Comparison of ENCODE assay signal across 16 cellular contexts in the genomic region with DNA sequence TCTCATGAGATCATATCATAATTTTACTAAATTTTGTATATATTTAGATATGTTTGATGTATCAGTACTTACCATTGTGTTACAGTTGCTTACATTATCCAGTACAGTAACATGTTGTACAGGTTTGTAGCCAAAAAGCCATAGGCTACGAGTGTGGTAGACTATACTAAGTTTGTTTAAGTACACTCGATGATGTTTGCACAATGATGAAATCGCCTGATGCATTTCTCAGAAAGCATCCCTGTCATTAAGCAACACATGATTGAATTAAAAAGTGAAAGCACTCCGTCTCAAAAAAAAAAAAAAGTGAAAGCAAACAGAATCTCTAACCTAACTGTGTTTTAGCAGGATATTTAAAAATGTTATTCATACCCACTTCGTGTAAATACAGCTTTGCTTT.
DNase-seq lines count a peak whose midpoint lies in the region; ATAC-seq, FAIRE-seq and TF ChIP-seq lines count a peak whose summit lies in the region.
"Had no signal": no experiment of that assay in that cellular context is flagged by ENCODE, and none has a peak within 500 bp of the region (broad histone marks: within the 10 kb centered on the region; RNA-seq: fewer than 3 reads in every experiment).

No MANE protein-coding gene starts in this region.

- no peak overlapping the region for H3K27ac ChIP-seq in HepG2 (ENCODE audit: extremely low read length, insufficient read depth, low read length)
- H3K27ac ChIP-seq: Peyer's patch, SJCRH30 had no signal

- BruUV-seq in HepG2 (replicated peaks; lab: Mats Ljungman, UMichigan), result no TSS peak

- no peaks in the 10 kb centered on the region for H3K79me2 ChIP-seq in HepG2 (ENCODE audit: insufficient read depth, low read length)

- no peak for FAIRE-seq in HepG2 (lab: Jason Lieb, UNC)

- H3K36me3 ChIP-seq in HepG2 (replicated peaks in 1 of 2; ENCODE audit: control insufficient read depth in 1 of 2, insufficient read depth in 2 of 2, low read length in 2 of 2) (no peaks in the 10 kb centered on the region), H7 (replicated peaks; ENCODE audit: control insufficient read depth, insufficient read depth, low read length) (no peaks in the 10 kb centered on the region)
- H3K36me3 ChIP-seq: BE2C, HAP-1, Peyer's patch, SJCRH30 had no signal

- no peak for ATAC-seq in HepG2

- H3K4me1 ChIP-seq in HepG2 (ENCODE audit: insufficient read depth, low read length), result no peaks in the 10 kb centered on the region
- H3K4me1 ChIP-seq: BE2C, HAP-1, Peyer's patch, SJCRH30 had no signal

- H2AFZ ChIP-seq in HepG2 (ENCODE audit: low read length), result no peak overlapping the region

- intact Hi-C loops in HepG2 (cut with micrococcal nuclease; ENCODE audit: unreplicated experiment), result no loop called here

- TF ChIP-seq CTCF in LNCaP clone FGC (IDR thresholded peaks at IDR 0.05; ENCODE audit: control insufficient read depth, extremely low read depth, insufficient read depth) (no peak), HepG2 (CRISPR knock-in tag; IDR thresholded peaks at IDR 0.05) (no peak)

- in situ Hi-C loops in HepG2 (cut with HindIII; ENCODE audit: extremely low pct_ligation_motif_present, low pct_unique_long_range_greater_than_20kb), result no loop called here

- DNase-seq in LNCaP clone FGC (ENCODE audit: low read depth) (peak; percentile 13), NCI-H345 treated with DMSO at 0.1 percent for 48 hours (lab: John Stamatoyannopoulos, UW; ENCODE audit: unreplicated experiment) (peak; percentile 84), SHP77 (lab: John Stamatoyannopoulos, UW) (peak; percentile 4 to 33), HepG2 (ENCODE audit: low spot score) (no peak), H7 (no peak), NCI-H1092 treated with DMSO at 0.1 percent for 48 hours (lab: John Stamatoyannopoulos, UW) (no peak), COLO829 (ENCODE audit: low spot score) (no peak)
- DNase-seq: BE2C; CD4-positive, alpha-beta memory T cell; IMR-90; MV-4-11; NCI-H1694; NCI-H2107; Peyer's patch; SJCRH30 had no signal

- H3K4me2 ChIP-seq in HepG2 (ENCODE audit: low read depth, low read length), result no peak overlapping the region

- H4K20me1 ChIP-seq in HepG2 (ENCODE audit: insufficient read depth, low read length), result no peaks in the 10 kb centered on the region

- no peak overlapping the region for H3K4me3 ChIP-seq in LNCaP clone FGC (ENCODE audit: low read depth, low read length)
- no peak overlapping the region for H3K4me3 ChIP-seq in HepG2 (replicated peaks in 1 of 3; ENCODE audit: insufficient read depth in 1 of 3, low read depth in 2 of 3, low read length in 3 of 3)
- no peak overlapping the region for H3K4me3 ChIP-seq in H7 (ENCODE audit: insufficient read depth, low read depth, low read length)
- H3K4me3 ChIP-seq: HAP-1, Peyer's patch, SJCRH30 had no signal

- POLR2A ChIA-PET in HepG2 (lab: Yijun Ruan, JAX), result no interaction called here

- WGBS in HepG2 (ENCODE audit: low lambda C conversion rate), result under 1% methylated on average over 5 of the region's 5 CpGs

- CTCF ChIA-PET in HepG2 (lab: Yijun Ruan, JAX; ENCODE audit: low intra/inter-chr PET ratio, low total read pairs), result no interaction called here

- TF ChIP-seq POLR2A in HepG2 (IDR thresholded peaks at IDR 0.05; ENCODE audit: insufficient read depth in 1 of 2, low read depth in 2 of 2, low read length in 2 of 2), result no peak

- TF ChIP-seq RAD21 in HepG2 (CRISPR knock-in tag; IDR thresholded peaks at IDR 0.05), result no peak

- H3K27me3 ChIP-seq in HepG2 (ENCODE audit: control insufficient read depth in 1 of 2, insufficient read depth in 2 of 2, low read length in 2 of 2) (no peaks in the 10 kb centered on the region), H7 (ENCODE audit: control insufficient read depth, insufficient read depth, low read length) (no peaks in the 10 kb centered on the region)
- H3K27me3 ChIP-seq: BE2C, Peyer's patch, SJCRH30 had no signal

- 0 out of 2 replicates have a peak, but pooled peaks cover 2% of the 10 kb centered on the region for H3K9me3 ChIP-seq in HepG2 (ENCODE audit: low read length)
- H3K9me3 ChIP-seq: BE2C, HAP-1, Peyer's patch, SJCRH30 had no signal

- TF ChIP-seq EP300 in HepG2 (IDR thresholded peaks at IDR 0.05; ENCODE audit: low read depth in 2 of 2, low read length in 2 of 2) (no peak), HepG2 (CRISPR knock-in tag; IDR thresholded peaks at IDR 0.05; ENCODE audit: borderline replicate concordance) (no peak)

- no peak overlapping the region for H3K9ac ChIP-seq in HepG2 (ENCODE audit: insufficient read depth, low read depth, low read length)

TF ChIP-seq in HepG2, 621 proteins besides CTCF, POLR2A, EP300 and RAD21:
- TF ChIP-seq NR2F2 (IDR thresholded peaks at IDR 0.05; ENCODE audit: borderline replicate concordance, low read depth) (no peak), CEBPB (IDR thresholded peaks at IDR 0.05; ENCODE audit: borderline replicate concordance, low read depth, low read length) (peak; percentile 72)
- TF ChIP-seq, protein P1, sequence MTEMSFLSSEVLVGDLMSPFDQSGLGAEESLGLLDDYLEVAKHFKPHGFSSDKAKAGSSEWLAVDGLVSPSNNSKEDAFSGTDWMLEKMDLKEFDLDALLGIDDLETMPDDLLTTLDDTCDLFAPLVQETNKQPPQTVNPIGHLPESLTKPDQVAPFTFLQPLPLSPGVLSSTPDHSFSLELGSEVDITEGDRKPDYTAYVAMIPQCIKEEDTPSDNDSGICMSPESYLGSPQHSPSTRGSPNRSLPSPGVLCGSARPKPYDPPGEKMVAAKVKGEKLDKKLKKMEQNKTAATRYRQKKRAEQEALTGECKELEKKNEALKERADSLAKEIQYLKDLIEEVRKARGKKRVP (CRISPR knock-in tag; IDR thresholded peaks at IDR 0.05), result 0 out of 4 replicates have a peak, but pooled peaks of 1 of the 2 experiments have one; percentile 16

Comparison
In these comparisons a context has a peak if more than half of its experiments do, and no peak if none do; other contexts are left out.
1. DNase-seq: peak in LNCaP clone FGC (single experiment), NCI-H345 treated with DMSO at 0.1 percent for 48 hours (single experiment) and SHP77 (2 of 2); none in HepG2 (single experiment), H7 (single experiment), NCI-H1092 treated with DMSO at 0.1 percent for 48 hours (single experiment) and COLO829 (single experiment).